In genomic region chr19:16495982-16496612, GRCh38 we compare ENCODE assay signal across 1 cellular context.
TF ChIP-seq lines count a peak whose summit lies in the region.

Gene C19orf44, plus strand, starts transcription at chr19:16496394. Its CDS starts 4,399 bp downstream, at chr19:16500793.
A gene with protein sequence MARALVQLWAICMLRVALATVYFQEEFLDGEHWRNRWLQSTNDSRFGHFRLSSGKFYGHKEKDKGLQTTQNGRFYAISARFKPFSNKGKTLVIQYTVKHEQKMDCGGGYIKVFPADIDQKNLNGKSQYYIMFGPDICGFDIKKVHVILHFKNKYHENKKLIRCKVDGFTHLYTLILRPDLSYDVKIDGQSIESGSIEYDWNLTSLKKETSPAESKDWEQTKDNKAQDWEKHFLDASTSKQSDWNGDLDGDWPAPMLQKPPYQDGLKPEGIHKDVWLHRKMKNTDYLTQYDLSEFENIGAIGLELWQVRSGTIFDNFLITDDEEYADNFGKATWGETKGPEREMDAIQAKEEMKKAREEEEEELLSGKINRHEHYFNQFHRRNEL (minus strand): TSS chr19:16496167. CDS start chr19:16496129, 38 bp downstream.

TF ChIP-seq in HepG2, 621 proteins besides CTCF, POLR2A, EP300 and RAD21 (continued from another document and continues in another):
- TF ChIP-seq, protein P1, sequence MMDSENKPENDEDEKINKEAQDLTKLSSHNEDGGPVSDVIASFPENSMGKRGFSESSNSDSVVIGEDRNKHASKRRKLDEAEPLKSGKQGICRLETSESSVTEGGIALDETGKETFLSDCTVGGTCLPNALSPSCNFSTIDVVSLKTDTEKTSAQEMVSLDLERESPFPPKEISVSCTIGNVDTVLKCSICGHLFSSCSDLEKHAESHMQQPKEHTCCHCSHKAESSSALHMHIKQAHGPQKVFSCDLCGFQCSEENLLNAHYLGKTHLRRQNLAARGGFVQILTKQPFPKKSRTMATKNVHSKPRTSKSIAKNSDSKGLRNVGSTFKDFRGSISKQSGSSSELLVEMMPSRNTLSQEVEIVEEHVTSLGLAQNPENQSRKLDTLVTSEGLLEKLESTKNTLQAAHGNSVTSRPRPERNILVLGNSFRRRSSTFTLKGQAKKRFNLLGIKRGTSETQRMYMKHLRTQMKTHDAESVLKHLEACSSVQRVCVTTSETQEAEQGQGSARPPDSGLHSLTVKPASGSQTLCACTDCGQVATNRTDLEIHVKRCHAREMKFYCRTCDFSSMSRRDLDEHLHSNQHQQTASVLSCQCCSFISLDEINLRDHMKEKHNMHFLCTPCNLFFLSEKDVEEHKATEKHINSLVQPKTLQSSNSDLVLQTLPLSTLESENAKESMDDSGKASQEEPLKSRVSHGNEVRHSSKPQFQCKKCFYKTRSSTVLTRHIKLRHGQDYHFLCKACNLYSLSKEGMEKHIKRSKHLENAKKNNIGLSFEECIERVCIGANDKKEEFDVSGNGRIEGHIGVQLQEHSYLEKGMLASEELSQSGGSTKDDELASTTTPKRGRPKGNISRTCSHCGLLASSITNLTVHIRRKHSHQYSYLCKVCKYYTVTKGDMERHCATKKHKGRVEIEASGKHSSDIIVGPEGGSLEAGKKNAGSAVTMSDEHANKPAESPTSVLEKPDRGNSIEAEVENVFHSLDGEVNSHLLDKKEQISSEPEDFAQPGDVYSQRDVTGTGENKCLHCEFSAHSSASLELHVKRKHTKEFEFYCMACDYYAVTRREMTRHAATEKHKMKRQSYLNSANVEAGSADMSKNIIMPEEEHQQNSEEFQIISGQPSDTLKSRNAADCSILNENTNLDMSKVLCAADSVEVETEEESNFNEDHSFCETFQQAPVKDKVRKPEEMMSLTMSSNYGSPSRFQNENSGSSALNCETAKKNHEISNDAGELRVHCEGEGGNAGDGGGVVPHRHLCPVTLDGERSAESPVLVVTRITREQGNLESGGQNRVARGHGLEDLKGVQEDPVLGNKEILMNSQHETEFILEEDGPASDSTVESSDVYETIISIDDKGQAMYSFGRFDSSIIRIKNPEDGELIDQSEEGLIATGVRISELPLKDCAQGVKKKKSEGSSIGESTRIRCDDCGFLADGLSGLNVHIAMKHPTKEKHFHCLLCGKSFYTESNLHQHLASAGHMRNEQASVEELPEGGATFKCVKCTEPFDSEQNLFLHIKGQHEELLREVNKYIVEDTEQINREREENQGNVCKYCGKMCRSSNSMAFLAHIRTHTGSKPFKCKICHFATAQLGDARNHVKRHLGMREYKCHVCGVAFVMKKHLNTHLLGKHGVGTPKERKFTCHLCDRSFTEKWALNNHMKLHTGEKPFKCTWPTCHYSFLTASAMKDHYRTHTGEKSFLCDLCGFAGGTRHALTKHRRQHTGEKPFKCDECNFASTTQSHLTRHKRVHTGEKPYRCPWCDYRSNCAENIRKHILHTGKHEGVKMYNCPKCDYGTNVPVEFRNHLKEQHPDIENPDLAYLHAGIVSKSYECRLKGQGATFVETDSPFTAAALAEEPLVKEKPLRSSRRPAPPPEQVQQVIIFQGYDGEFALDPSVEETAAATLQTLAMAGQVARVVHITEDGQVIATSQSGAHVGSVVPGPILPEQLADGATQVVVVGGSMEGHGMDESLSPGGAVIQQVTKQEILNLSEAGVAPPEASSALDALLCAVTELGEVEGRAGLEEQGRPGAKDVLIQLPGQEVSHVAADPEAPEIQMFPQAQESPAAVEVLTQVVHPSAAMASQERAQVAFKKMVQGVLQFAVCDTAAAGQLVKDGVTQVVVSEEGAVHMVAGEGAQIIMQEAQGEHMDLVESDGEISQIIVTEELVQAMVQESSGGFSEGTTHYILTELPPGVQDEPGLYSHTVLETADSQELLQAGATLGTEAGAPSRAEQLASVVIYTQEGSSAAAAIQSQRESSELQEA (CRISPR knock-in tag; IDR thresholded peaks at IDR 0.05; ENCODE audit: not compliant biosample characterization) = no peak
- TF ChIP-seq, protein P2, sequence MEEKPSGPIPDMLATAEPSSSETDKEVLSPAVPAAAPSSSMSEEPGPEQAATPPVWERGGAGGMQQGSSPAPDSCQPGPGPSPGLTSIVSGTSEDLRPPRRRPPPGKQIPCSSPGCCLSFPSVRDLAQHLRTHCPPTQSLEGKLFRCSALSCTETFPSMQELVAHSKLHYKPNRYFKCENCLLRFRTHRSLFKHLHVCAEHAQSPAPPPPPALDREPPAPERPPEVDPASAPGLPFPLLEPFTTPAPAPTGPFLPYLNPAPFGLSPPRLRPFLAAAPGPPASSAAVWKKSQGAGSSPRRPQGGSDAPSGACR (CRISPR knock-in tag; IDR thresholded peaks at IDR 0.05) = peak; percentile 76; the same call in 1 of the 2 replicates
- TF ChIP-seq RBM39 (IDR thresholded peaks at IDR 0.05; ENCODE audit: low read depth, low read length, poor library complexity, severe bottlenecking) (peak; percentile 36), ZNF577 (CRISPR knock-in tag; IDR thresholded peaks at IDR 0.05; ENCODE audit: borderline replicate concordance, low read depth) (no peak), NCOA5 (CRISPR knock-in tag; IDR thresholded peaks at IDR 0.05) (no peak), SNAPC2 (CRISPR knock-in tag; IDR thresholded peaks at IDR 0.05) (no peak), ZNF879 (CRISPR knock-in tag; IDR thresholded peaks at IDR 0.05) (no peak), KDM5A (IDR thresholded peaks at IDR 0.05; ENCODE audit: borderline replicate concordance, low read length) (no peak), ZBTB3 (CRISPR knock-in tag; IDR thresholded peaks at IDR 0.05; ENCODE audit: borderline replicate concordance, low read depth) (no peak), HDAC1 (CRISPR knock-in tag; IDR thresholded peaks at IDR 0.05) (peak; percentile 84), ZNF512 (CRISPR knock-in tag; IDR thresholded peaks at IDR 0.05) (no peak), CBX1 (IDR thresholded peaks at IDR 0.05; ENCODE audit: low read depth) (no peak), ZNF749 (CRISPR knock-in tag; IDR thresholded peaks at IDR 0.05; ENCODE audit: borderline replicate concordance) (no peak), NONO (IDR thresholded peaks at IDR 0.05) (no peak), NONO (CRISPR knock-in tag; conservative IDR thresholded peaks at IDR 0.05) (0 out of 2 replicates have a peak, but pooled peaks have one; percentile 65), SP4 (CRISPR knock-in tag; IDR thresholded peaks at IDR 0.05) (peak; percentile 88), DMAP1 (CRISPR knock-in tag; IDR thresholded peaks at IDR 0.05) (peak; percentile 51; the same call in 1 of the 2 replicates), SMAD1 (CRISPR knock-in tag; IDR thresholded peaks at IDR 0.05; ENCODE audit: borderline replicate concordance, low read depth) (peak; percentile 82; the same call in 1 of the 2 replicates), ZNF770 (CRISPR knock-in tag; IDR thresholded peaks at IDR 0.05) (no peak), ELF1 (CRISPR knock-in tag; IDR thresholded peaks at IDR 0.05) (peak; percentile 97), ASH2L (IDR thresholded peaks at IDR 0.05; ENCODE audit: insufficient read length, low read depth, low read length) (peak; percentile 14), CHD2 (IDR thresholded peaks at IDR 0.05; ENCODE audit: low read depth, low read length) (peak; percentile 75), AFF4 (CRISPR knock-in tag; IDR thresholded peaks at IDR 0.05) (no peak), ZNF501 (CRISPR knock-in tag; IDR thresholded peaks at IDR 0.05) (peak; percentile 92), RORA (CRISPR knock-in tag; IDR thresholded peaks at IDR 0.05) (no peak), CREB3 (CRISPR knock-in tag; IDR thresholded peaks at IDR 0.05) (no peak), ZBTB8A (CRISPR knock-in tag; IDR thresholded peaks at IDR 0.05; ENCODE audit: borderline replicate concordance, low read depth) (no peak)
- TF ChIP-seq, protein P3, sequence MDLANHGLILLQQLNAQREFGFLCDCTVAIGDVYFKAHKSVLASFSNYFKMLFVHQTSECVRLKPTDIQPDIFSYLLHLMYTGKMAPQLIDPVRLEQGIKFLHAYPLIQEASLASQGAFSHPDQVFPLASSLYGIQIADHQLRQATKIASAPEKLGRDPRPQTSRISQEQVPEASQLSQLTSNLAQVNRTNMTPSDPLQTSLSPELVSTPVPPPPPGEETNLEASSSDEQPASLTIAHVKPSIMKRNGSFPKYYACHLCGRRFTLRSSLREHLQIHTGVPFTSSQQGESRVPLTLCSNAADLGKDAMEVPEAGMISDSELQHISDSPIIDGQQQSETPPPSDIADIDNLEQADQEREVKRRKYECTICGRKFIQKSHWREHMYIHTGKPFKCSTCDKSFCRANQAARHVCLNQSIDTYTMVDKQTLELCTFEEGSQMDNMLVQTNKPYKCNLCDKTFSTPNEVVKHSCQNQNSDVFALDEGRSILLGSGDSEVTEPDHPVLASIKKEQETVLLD (CRISPR knock-in tag; IDR thresholded peaks at IDR 0.05; ENCODE audit: low read depth) = no peak
- TF ChIP-seq, protein P4, sequence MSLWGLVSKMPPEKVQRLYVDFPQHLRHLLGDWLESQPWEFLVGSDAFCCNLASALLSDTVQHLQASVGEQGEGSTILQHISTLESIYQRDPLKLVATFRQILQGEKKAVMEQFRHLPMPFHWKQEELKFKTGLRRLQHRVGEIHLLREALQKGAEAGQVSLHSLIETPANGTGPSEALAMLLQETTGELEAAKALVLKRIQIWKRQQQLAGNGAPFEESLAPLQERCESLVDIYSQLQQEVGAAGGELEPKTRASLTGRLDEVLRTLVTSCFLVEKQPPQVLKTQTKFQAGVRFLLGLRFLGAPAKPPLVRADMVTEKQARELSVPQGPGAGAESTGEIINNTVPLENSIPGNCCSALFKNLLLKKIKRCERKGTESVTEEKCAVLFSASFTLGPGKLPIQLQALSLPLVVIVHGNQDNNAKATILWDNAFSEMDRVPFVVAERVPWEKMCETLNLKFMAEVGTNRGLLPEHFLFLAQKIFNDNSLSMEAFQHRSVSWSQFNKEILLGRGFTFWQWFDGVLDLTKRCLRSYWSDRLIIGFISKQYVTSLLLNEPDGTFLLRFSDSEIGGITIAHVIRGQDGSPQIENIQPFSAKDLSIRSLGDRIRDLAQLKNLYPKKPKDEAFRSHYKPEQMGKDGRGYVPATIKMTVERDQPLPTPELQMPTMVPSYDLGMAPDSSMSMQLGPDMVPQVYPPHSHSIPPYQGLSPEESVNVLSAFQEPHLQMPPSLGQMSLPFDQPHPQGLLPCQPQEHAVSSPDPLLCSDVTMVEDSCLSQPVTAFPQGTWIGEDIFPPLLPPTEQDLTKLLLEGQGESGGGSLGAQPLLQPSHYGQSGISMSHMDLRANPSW (CRISPR knock-in tag; IDR thresholded peaks at IDR 0.05; ENCODE audit: borderline replicate concordance) = peak; percentile 77; the same call in 1 of the 2 replicates
